13 cellular contexts compared by ENCODE assay signal in genomic region chr2:69685321-69686048, GRCh38. TPM values are rescaled to one million over a fixed set of nuclear protein-coding genes. Genes with fewer than 3 reads are reported as not detected.
DNase-seq lines count a peak whose midpoint lies in the region; ATAC-seq, FAIRE-seq and TF ChIP-seq lines count a peak whose summit lies in the region.
"Had no signal": no experiment of that assay in that cellular context is flagged by ENCODE, and none has a peak within 500 bp of the region (broad histone marks: within the 10 kb centered on the region; RNA-seq: fewer than 3 reads in every experiment).

No MANE protein-coding gene starts in this region.

- POLR2A ChIA-PET in A549 (lab: Yijun Ruan, JAX): no interaction called here

- H2AK5ac ChIP-seq in H9 (ENCODE audit: insufficient read length, low read length): no peak overlapping the region

- H3K23me2 ChIP-seq in H9 (ENCODE audit: insufficient read length, low read depth, low read length, poor library complexity, severe bottlenecking): no peaks in the 10 kb centered on the region

- H4K20me1 ChIP-seq in H9 (ENCODE audit: control insufficient read depth, insufficient read depth, insufficient read length): no peaks in the 10 kb centered on the region

- no peaks in the 10 kb centered on the region for H3K9me3 Mint-ChIP-seq in H9
- H3K9me3 Mint-ChIP-seq: GM23338 had no signal

- FAIRE-seq in A549 (lab: Jason Lieb, UNC): no peak
- peak; percentile 93 for FAIRE-seq in RCC 7860 (lab: Jason Lieb, UNC)

- H3K4me1 ChIP-seq in A549 (peaks cover 34% of the 10 kb centered on the region), H9 (ENCODE audit: insufficient read depth, low read length) (no peaks in the 10 kb centered on the region)

- H3T11ph ChIP-seq in H9 (ENCODE audit: low read length): no peak overlapping the region

- no peaks in the 10 kb centered on the region for H3K79me2 ChIP-seq in H9 (ENCODE audit: insufficient read depth, low read length)

- peak; percentile 71 to 79; a peak in 4 of 6 replicates for ATAC-seq in A549
- ATAC-seq in GM19043 (IDR thresholded peaks at IDR 0.05; ENCODE audit: low read depth, unreplicated experiment): peak; percentile 52
- no peak for ATAC-seq in GM21737 (IDR thresholded peaks at IDR 0.05; ENCODE audit: unreplicated experiment)
- ATAC-seq: GM23338 had no signal

- no peaks in the 10 kb centered on the region for H3K36me3 Mint-ChIP-seq in H9 (ENCODE audit: insufficient read depth in 1 of 3, low read depth in 3 of 3)

- peaks cover 2% of the 10 kb centered on the region; the same call in 1 of the 2 replicates for H3K27me3 Mint-ChIP-seq in H9 (ENCODE audit: low read depth)

- no peak overlapping the region for H3K4me3 Mint-ChIP-seq in H9
- H3K4me3 Mint-ChIP-seq: GM23338 had no signal

- H3K9me3 ChIP-seq in A549: no peaks in the 10 kb centered on the region
- H3K9me3 ChIP-seq in H9 (ENCODE audit: control insufficient read depth, low read depth, low read length): no peaks in the 10 kb centered on the region

- no peak overlapping the region for H3K18ac ChIP-seq in H9 (ENCODE audit: insufficient read length, low read depth, low read length)

- no peak overlapping the region for H2BK120ac ChIP-seq in H9 (ENCODE audit: low read depth, low read length, poor library complexity, severe bottlenecking)

- peaks cover 4 to 6% of the 10 kb centered on the region in 2 experiments; a peak in 3 of 4 replicates for H3K4me1 Mint-ChIP-seq in H9

- H3K27ac Mint-ChIP-seq in H9: no peak overlapping the region
- H3K27ac Mint-ChIP-seq: GM23338 had no signal

- H2BK15ac ChIP-seq in H9 (ENCODE audit: low read depth, low read length): no peak overlapping the region

- no peak overlapping the region for H2BK20ac ChIP-seq in H9 (ENCODE audit: low read depth, low read length, poor library complexity, severe bottlenecking)

- H3K23ac ChIP-seq in H9 (ENCODE audit: insufficient read length, low read depth, low read length): no peak overlapping the region

- TF ChIP-seq RAD21 in A549 (conservative IDR thresholded peaks at IDR 0.05 in 1 of 2, IDR thresholded peaks at IDR 0.05 in 1 of 2): no peak

- H4K8ac ChIP-seq in H9 (replicated peaks; ENCODE audit: insufficient read length, low read depth, low read length): no peak overlapping the region

- no peak overlapping the region for H4K91ac ChIP-seq in H9 (ENCODE audit: insufficient read length, low read depth, low read length)

- H3K14ac ChIP-seq in H9 (ENCODE audit: insufficient read depth, low read length): no peak overlapping the region

- no peak overlapping the region for H3K56ac ChIP-seq in H9 (ENCODE audit: insufficient read length, low read depth, low read length)

- no peak overlapping the region for H3K4me3 ChIP-seq in A549
- H3K4me3 ChIP-seq: GM23338 had no signal

- TF ChIP-seq POLR2A in A549 (IDR thresholded peaks at IDR 0.05; ENCODE audit: low read length): no peak

- TF ChIP-seq EP300 in A549 (IDR thresholded peaks at IDR 0.05): no peak

- H3K4me2 ChIP-seq in A549 (peak overlapping the region; percentile 47), H9 (ENCODE audit: insufficient read depth, insufficient read length, low read length) (no peak overlapping the region)
- H3K4me2 ChIP-seq: GM23338 had no signal

- no peaks in the 10 kb centered on the region for H3K27me3 ChIP-seq in H9 (ENCODE audit: insufficient read depth, low read length)

- 24% methylated on average over 5 of the region's 5 CpGs for WGBS in A549 (ENCODE audit: missing lambda C conversion rate)
- no CpG with 5 or more reads among the region's 5 CpGs for WGBS in H9 (ENCODE audit: extremely low coverage, insufficient read length, low lambda C conversion rate)

- CTCF ChIA-PET in A549 (lab: Yijun Ruan, JAX): interaction anchor here (1.8 to 2.1 kb wide), 3 partner anchors 12 to 41 kb away, joined by 6 to 10 read pairs (median 7); partner anchors contain the start of gene AAK1

- no peak overlapping the region for H2BK12ac ChIP-seq in H9 (ENCODE audit: insufficient read length, low read depth, low read length)

- peak in 1 of 2 experiments; percentile 44 for DNase-seq in A549 (ENCODE audit: low read depth in 1 of 2, low spot score in 1 of 2)
- peak; percentile 49 for DNase-seq in RCC 7860 (ENCODE audit: low spot score)
- DNase-seq in iris pigment epithelial cell (ENCODE audit: low read depth): peak; percentile 47
- no peak for DNase-seq in NCI-H524 (lab: John Stamatoyannopoulos, UW)
- no peak for DNase-seq in H9
- no peak for DNase-seq in NOMO-1 (lab: John Stamatoyannopoulos, UW; ENCODE audit: unreplicated experiment in 2 of 2)
- DNase-seq: DMS153, midbrain, NCI-H1417, T-helper 9 cell had no signal

- H3K27ac ChIP-seq in A549: peak overlapping the region in 1 of 2 experiments; percentile 49; a peak in 3 of 6 replicates
- no peak overlapping the region for H3K27ac ChIP-seq in H9 (ENCODE audit: insufficient read length, low read depth, low read length)

- H3K9ac ChIP-seq in H9 (ENCODE audit: extremely low read depth, insufficient read length, low read length): no peak overlapping the region

- no peak overlapping the region for H4K5ac ChIP-seq in H9 (ENCODE audit: insufficient read length, low read depth, low read length)

- no peaks in the 10 kb centered on the region for H3K79me1 ChIP-seq in H9 (ENCODE audit: insufficient read depth, low read depth, low read length, poor library complexity, severe bottlenecking)

- H2AFZ ChIP-seq in H9 (ENCODE audit: low read length): no peak overlapping the region
- H2AFZ ChIP-seq: GM23338 had no signal

- TF ChIP-seq CTCF in A549 (IDR thresholded peaks at IDR 0.05) (no peak), H9 (conservative IDR thresholded peaks at IDR 0.05) (no peak)

- no peak overlapping the region for H2BK5ac ChIP-seq in H9 (ENCODE audit: insufficient read length, low read length)

- no peak overlapping the region for H3K4ac ChIP-seq in H9 (ENCODE audit: low read depth, low read length)

TF ChIP-seq in A549, 52 proteins besides CTCF, POLR2A, EP300 and RAD21:
- TF ChIP-seq CBX2 (IDR thresholded peaks at IDR 0.05; ENCODE audit: borderline replicate concordance, low read depth) (no peak), FOSL2 (IDR thresholded peaks at IDR 0.05) (no peak), FOSL2 (CRISPR knock-in tag; IDR thresholded peaks at IDR 0.05) (0 out of 2 replicates have a peak, but pooled peaks have one; percentile 23)

RNA-seq across cellular contexts. Expression of gene AAK1, which starts 41.9 kb away (rescaled TPM):
- polyA plus RNA-seq in A549 (2011; rRNA removed): 25.7 and 26.9 TPM in 2 replicates
- 8.6 and 12.2 TPM in 2 replicates for polyA plus RNA-seq in A549 (2012; cell fraction: cytosol; rRNA removed)
- 11.6 and 12.6 TPM in 2 replicates for polyA plus RNA-seq in A549 (2012; cell fraction: nucleus; rRNA removed)
- polyA plus RNA-seq in A549 (2017; fragmentation: RNase III; extraction: RNeasy Plus Mini Kit Qiagen cat#74134 plus additional on column Dnase treatment): 15.9 to 19.3 TPM (median 15.9 TPM) in 3 replicates
- 29.7 and 39.7 TPM in 2 replicates for polyA minus RNA-seq in A549 (2011; rRNA and poly(A)+ RNA removed)
- 29.1 and 30.6 TPM in 2 replicates for total RNA-seq in H9 (2021)

RNA-seq across cellular contexts. Expression of gene ANXA4, which starts 56.4 kb away (rescaled TPM):
- polyA plus RNA-seq in A549 (2011; rRNA removed) (341 and 360 TPM in 2 replicates), A549 (2017; fragmentation: RNase III; extraction: RNeasy Plus Mini Kit Qiagen cat#74134 plus additional on column Dnase treatment) (514 to 554 TPM (median 521 TPM) in 3 replicates)
- polyA plus RNA-seq in A549 (2012; cell fraction: cytosol; rRNA removed): 322 and 418 TPM in 2 replicates
- polyA plus RNA-seq in A549 (2012; cell fraction: nucleus; rRNA removed): 154 and 191 TPM in 2 replicates
- 342 and 464 TPM in 2 replicates for polyA minus RNA-seq in A549 (2011; rRNA and poly(A)+ RNA removed)
- total RNA-seq in H9 (2021): 14.3 and 14.4 TPM in 2 replicates

Comparison
In these comparisons a context has a peak if more than half of its experiments do, and no peak if none do; other contexts are left out.
1. DNase-seq: peak in RCC 7860 (single experiment) and iris pigment epithelial cell (single experiment); none in NCI-H524 (0 of 2), H9 (single experiment) and NOMO-1 (0 of 2).